In the genomic region with DNA sequence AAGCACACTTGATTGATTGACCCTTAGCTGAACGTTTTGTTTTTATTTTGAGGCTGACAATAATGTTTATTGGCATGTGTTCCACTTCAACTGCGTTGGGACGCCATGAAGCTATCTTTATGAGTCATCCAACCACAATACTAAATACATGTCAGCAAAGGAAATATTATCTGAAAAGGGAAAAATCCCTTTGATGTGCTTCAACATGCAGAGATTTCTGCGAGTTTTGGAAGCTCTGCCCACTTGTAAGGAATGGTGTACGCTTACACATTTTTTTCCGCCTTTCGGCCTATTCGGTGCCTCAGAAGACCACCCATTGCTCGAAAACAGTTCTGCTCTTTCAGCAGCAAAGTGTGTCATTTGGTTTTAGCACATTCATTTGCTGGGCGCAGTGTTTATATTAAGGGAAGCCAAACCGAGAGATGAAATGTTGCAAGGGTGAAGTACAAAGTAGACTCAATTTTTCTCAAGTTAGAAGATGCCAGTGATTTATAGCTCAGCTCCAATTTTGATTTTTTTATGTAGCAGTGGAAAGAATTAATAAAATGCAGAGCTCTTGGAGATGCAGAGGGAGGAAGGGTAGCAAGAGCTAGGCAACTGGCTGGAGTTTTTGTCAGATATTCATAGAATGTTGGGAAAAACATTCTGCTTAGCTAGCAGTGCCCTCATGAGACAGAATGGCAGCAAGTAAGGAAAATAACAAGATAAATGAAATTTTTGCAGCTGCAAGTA, we compare ENCODE assay signal across 11 cellular contexts.
A peak's percentile ranks its signal among the peaks of the same experiment; 100 is the strongest.
DNase-seq lines count a peak whose midpoint lies in the region; ATAC-seq, FAIRE-seq and TF ChIP-seq lines count a peak whose summit lies in the region.
"Had no signal": no experiment of that assay in that cellular context is flagged by ENCODE, and none has a peak within 500 bp of the region (broad histone marks: within the 10 kb centered on the region; RNA-seq: fewer than 3 reads in every experiment).

No MANE protein-coding gene starts in this region.

- peaks cover 13% of the 10 kb centered on the region for H3K4me1 Mint-ChIP-seq in astrocyte (ENCODE audit: low read depth, unreplicated experiment)
- no peaks in the 10 kb centered on the region for H3K4me1 Mint-ChIP-seq in T-helper 17 cell

- ATAC-seq in HG03175 (IDR thresholded peaks at IDR 0.05; ENCODE audit: unreplicated experiment) (peak; percentile 61), lung (ENCODE audit: insufficient read depth, low FRiP score) (peak; percentile 21), T-helper 17 cell (no peak)

- H3K27me3 Mint-ChIP-seq in astrocyte (ENCODE audit: low read depth, unreplicated experiment) (peaks cover 12% of the 10 kb centered on the region), T-helper 17 cell (peaks cover 13% of the 10 kb centered on the region)

- peak overlapping the region; percentile 78 for H3K4me2 ChIP-seq in astrocyte (ENCODE audit: low read length)

- no peaks in the 10 kb centered on the region for H3K9me3 Mint-ChIP-seq in astrocyte (ENCODE audit: unreplicated experiment)
- H3K9me3 Mint-ChIP-seq: activated naive CD4-positive, alpha-beta T cell treated with anti-CD3 and anti-CD28 coated beads for 36 hours had no signal

- H3K36me3 ChIP-seq in astrocyte (ENCODE audit: insufficient read depth, low read length) (no peaks in the 10 kb centered on the region), lung (ENCODE audit: control insufficient read depth in 2 of 2, insufficient read depth in 2 of 2, low read length in 2 of 2) (no peaks in the 10 kb centered on the region)

- no peaks in the 10 kb centered on the region for H4K20me1 ChIP-seq in astrocyte (ENCODE audit: insufficient read depth, low read length)

- H3K27me3 ChIP-seq in astrocyte (ENCODE audit: insufficient read depth, low read length) = peaks cover 21% of the 10 kb centered on the region
- no peaks in the 10 kb centered on the region for H3K27me3 ChIP-seq in lung (ENCODE audit: control insufficient read depth, insufficient read depth)

- H3K4me3 ChIP-seq in astrocyte (ENCODE audit: insufficient read depth, low read depth, low read length) (peak overlapping the region; percentile 22), lung (no peak overlapping the region)

- no peak overlapping the region for H3K27ac Mint-ChIP-seq in astrocyte (ENCODE audit: unreplicated experiment)
- H3K27ac Mint-ChIP-seq in T-helper 17 cell = no peak overlapping the region
- H3K27ac Mint-ChIP-seq: activated naive CD4-positive, alpha-beta T cell treated with anti-CD3 and anti-CD28 coated beads for 36 hours had no signal

- H3K4me3 Mint-ChIP-seq in astrocyte (ENCODE audit: unreplicated experiment) (no peak overlapping the region), T-helper 17 cell (no peak overlapping the region)
- H3K4me3 Mint-ChIP-seq: activated naive CD4-positive, alpha-beta T cell treated with anti-CD3 and anti-CD28 coated beads for 36 hours had no signal

- 53 to 73% methylated on average over 11 of the region's 11 CpGs for WGBS in lung, 2 donors

- peaks cover 22% of the 10 kb centered on the region for H3K4me1 ChIP-seq in astrocyte (ENCODE audit: insufficient read depth, low read length)
- peaks cover 0 to 6% of the 10 kb centered on the region in 2 donors for H3K4me1 ChIP-seq in lung (ENCODE audit: control insufficient read depth in 2 of 2, insufficient read depth in 2 of 2, low read length in 2 of 2)

- TF ChIP-seq CTCF in AG09319 (IDR thresholded peaks at IDR 0.05; ENCODE audit: low read depth, low read length) (peak; percentile 60), astrocyte (IDR thresholded peaks at IDR 0.05; ENCODE audit: insufficient read depth, low read depth, low read length) (no peak), lung (IDR thresholded peaks at IDR 0.05; ENCODE audit: control extremely low read depth, extremely low read depth) (no peak)

- H3K36me3 Mint-ChIP-seq in astrocyte (ENCODE audit: low read depth, unreplicated experiment) (no peaks in the 10 kb centered on the region), T-helper 17 cell (ENCODE audit: low read depth) (no peaks in the 10 kb centered on the region)

- peak; percentile 37 for FAIRE-seq in astrocyte (lab: Jason Lieb, UNC)

- H3K9me3 ChIP-seq in astrocyte (ENCODE audit: insufficient read depth, low read depth, low read length) = no peaks in the 10 kb centered on the region
- no peaks in the 10 kb centered on the region for H3K9me3 ChIP-seq in lung (ENCODE audit: control insufficient read depth in 2 of 2, insufficient read depth in 1 of 2, low read length in 1 of 2)
- no peaks in the 10 kb centered on the region for H3K9me3 ChIP-seq in T-helper 17 cell (ENCODE audit: control insufficient read depth, low read length, poor library complexity, severe bottlenecking)

- H3K9ac ChIP-seq in astrocyte (ENCODE audit: low read length) = no peak overlapping the region

- H3K79me2 ChIP-seq in astrocyte (ENCODE audit: insufficient read depth, low read length) = no peaks in the 10 kb centered on the region

- H2AFZ ChIP-seq in astrocyte (ENCODE audit: low read depth, low read length) = no peak overlapping the region

- peak; percentile 41 for DNase-seq in AG09319 (ENCODE audit: extremely low read depth, low read depth)
- DNase-seq in astrocyte (ENCODE audit: low read depth) = peak; percentile 80
- no peak for DNase-seq in lung (ENCODE audit: low spot score)
- DNase-seq in germinal center (ENCODE audit: low spot score) = no peak
- DNase-seq in NCI-H1417 treated with DMSO at 0.1 percent for 48 hours (lab: John Stamatoyannopoulos, UW) = no peak
- no peak for DNase-seq in NK-92 treated with Interleukin-12 subunit alpha and Interleukin-12 subunit beta, amount 100 ng/mL, for 24 hours (lab: John Stamatoyannopoulos, UW)
- DNase-seq in T-helper 17 cell = no peak
- DNase-seq: activated naive CD4-positive, alpha-beta T cell treated with anti-CD3 and anti-CD28 coated beads for 36 hours; Calu3; Kasumi-1 had no signal

- H3K27ac ChIP-seq in astrocyte (ENCODE audit: low read depth, low read length) (no peak overlapping the region), lung (ENCODE audit: low read depth in 1 of 2, low read length in 1 of 2) (no peak overlapping the region)

Comparison
In these comparisons a context has a peak if more than half of its experiments do, and no peak if none do; other contexts are left out.
1. DNase-seq: peak in AG09319 (single experiment) and astrocyte (single experiment); none in lung (single experiment), germinal center (single experiment), NCI-H1417 treated with DMSO at 0.1 percent for 48 hours (single experiment), NK-92 treated with Interleukin-12 subunit alpha and Interleukin-12 subunit beta, amount 100 ng/mL, for 24 hours (single experiment) and T-helper 17 cell (0 of 3).